ENCODE assay signal across 17 cellular contexts in genomic region chr12:113257564-113257963, GRCh38. TPM values are rescaled to one million over a fixed set of nuclear protein-coding genes. Genes with fewer than 3 reads are reported as not detected.
DNase-seq lines count a peak whose midpoint lies in the region; ATAC-seq and TF ChIP-seq lines count a peak whose summit lies in the region.
"Had no signal": no experiment of that assay in that cellular context is flagged by ENCODE, and none has a peak within 500 bp of the region (broad histone marks: within the 10 kb centered on the region; RNA-seq: fewer than 3 reads in every experiment).

No MANE protein-coding gene starts in this region.

- CTCF ChIA-PET in activated CD8-positive, alpha-beta T cell treated with anti-CD3 and anti-CD28 coated beads for 36 hours (lab: Charles Lee) = interaction anchor here (0.7 to 1.4 kb wide), 4 partner anchors 16 to 71 kb away, joined by 3 to 4 read pairs (median 4); no protein-coding TSS in a partner anchor
- CTCF ChIA-PET in activated CD8-positive, alpha-beta T cell treated with anti-CD3 and anti-CD28 coated beads, Interleukin-2, amount 10 ng/mL, durations not matched to agents 7 days and 5 days (lab: Charles Lee) = interaction anchor here (0.9 to 1.3 kb wide), 3 partner anchors 24 to 53 kb away, joined by 3 read pairs; no protein-coding TSS in a partner anchor

- H3K27me3 ChIP-seq in left ventricle myocardium inferior (ENCODE audit: low read depth) (no peaks in the 10 kb centered on the region), gastrocnemius medialis (no peaks in the 10 kb centered on the region), lower lobe of right lung (ENCODE audit: low read depth) (no peaks in the 10 kb centered on the region)

- H3K9me3 ChIP-seq in left ventricle myocardium inferior (replicated peaks) (peaks cover 16% of the 10 kb centered on the region), gastrocnemius medialis (no peaks in the 10 kb centered on the region), lower lobe of right lung (peaks cover 7% of the 10 kb centered on the region)

- no peak for ATAC-seq in activated CD8-positive, alpha-beta T cell treated with anti-CD3 and anti-CD28 coated beads for 36 hours
- ATAC-seq in activated CD8-positive, alpha-beta T cell treated with anti-CD3 and anti-CD28 coated beads, Interleukin-2, amount 10 ng/mL, durations not matched to agents 7 days and 5 days = no peak
- no peak for ATAC-seq in Right ventricle myocardium inferior
- ATAC-seq in gastrocnemius medialis = no peak
- no peak for ATAC-seq in lower lobe of right lung
- ATAC-seq: GM23338 had no signal

- DNase-seq in activated CD8-positive, alpha-beta T cell treated with anti-CD3 and anti-CD28 coated beads for 36 hours = no peak
- no peak for DNase-seq in activated CD8-positive, alpha-beta T cell treated with anti-CD3 and anti-CD28 coated beads, Interleukin-2, amount 10 ng/mL, durations not matched to agents 7 days and 5 days
- DNase-seq in left ventricle myocardium inferior (no peak), Right ventricle myocardium inferior (ENCODE audit: missing footprints) (no peak), gastrocnemius medialis (no peak), NCI-H187 treated with DMSO at 0.1 percent for 48 hours (lab: John Stamatoyannopoulos, UW) (no peak), lower lobe of right lung (no peak)
- DNase-seq: 8988T; CD4-positive, alpha-beta memory T cell; DMS153; DMS79; GF-D8; HCEC 1CT; HFFc6 had no signal

- H3K9me3 Mint-ChIP-seq in activated CD8-positive, alpha-beta T cell treated with anti-CD3 and anti-CD28 coated beads for 36 hours = peaks cover 6% of the 10 kb centered on the region
- peaks cover 10% of the 10 kb centered on the region for H3K9me3 Mint-ChIP-seq in activated CD8-positive, alpha-beta T cell treated with anti-CD3 and anti-CD28 coated beads, Interleukin-2, amount 10 ng/mL, durations not matched to agents 7 days and 5 days (ENCODE audit: insufficient read depth)
- H3K9me3 Mint-ChIP-seq: GM23338 had no signal

- H3K4me3 ChIP-seq in left ventricle myocardium inferior (no peak overlapping the region), gastrocnemius medialis (no peak overlapping the region), lower lobe of right lung (no peak overlapping the region)
- H3K4me3 ChIP-seq: BLaER1, GM23338 had no signal

- H3K27ac ChIP-seq in left ventricle myocardium inferior (replicated peaks) (peak overlapping the region; percentile 99), gastrocnemius medialis (peak overlapping the region; percentile 24 to 91 (median 86)), lower lobe of right lung (no peak overlapping the region)
- H3K27ac ChIP-seq: BLaER1 had no signal

- H3K36me3 ChIP-seq in left ventricle myocardium inferior (peaks cover 28% of the 10 kb centered on the region), gastrocnemius medialis (peaks cover 0 to 5% of the 10 kb centered on the region in 2 donors), lower lobe of right lung (peaks cover 1% of the 10 kb centered on the region)
- H3K36me3 ChIP-seq: BLaER1 had no signal

- no peaks in the 10 kb centered on the region for H3K27me3 Mint-ChIP-seq in activated CD8-positive, alpha-beta T cell treated with anti-CD3 and anti-CD28 coated beads for 36 hours
- H3K27me3 Mint-ChIP-seq in activated CD8-positive, alpha-beta T cell treated with anti-CD3 and anti-CD28 coated beads, Interleukin-2, amount 10 ng/mL, durations not matched to agents 7 days and 5 days (ENCODE audit: low read depth) = no peaks in the 10 kb centered on the region
- H3K27me3 Mint-ChIP-seq: CD4-positive, alpha-beta memory T cell had no signal

- peaks cover 15% of the 10 kb centered on the region for H3K36me3 Mint-ChIP-seq in activated CD8-positive, alpha-beta T cell treated with anti-CD3 and anti-CD28 coated beads for 36 hours (ENCODE audit: low read depth)
- peaks cover 15% of the 10 kb centered on the region for H3K36me3 Mint-ChIP-seq in activated CD8-positive, alpha-beta T cell treated with anti-CD3 and anti-CD28 coated beads, Interleukin-2, amount 10 ng/mL, durations not matched to agents 7 days and 5 days (ENCODE audit: low read depth)

- H3K4me3 Mint-ChIP-seq in activated CD8-positive, alpha-beta T cell treated with anti-CD3 and anti-CD28 coated beads for 36 hours = no peak overlapping the region
- no peak overlapping the region for H3K4me3 Mint-ChIP-seq in activated CD8-positive, alpha-beta T cell treated with anti-CD3 and anti-CD28 coated beads, Interleukin-2, amount 10 ng/mL, durations not matched to agents 7 days and 5 days
- H3K4me3 Mint-ChIP-seq: CD14-positive monocyte; CD4-positive, alpha-beta memory T cell; GM23338; HFFc6 had no signal

- POLR2A ChIA-PET in activated CD8-positive, alpha-beta T cell treated with anti-CD3 and anti-CD28 coated beads for 36 hours (lab: Charles Lee) = interaction anchor here (0.7 kb wide), 1 partner anchor 19 kb away, joined by 3 read pairs; no protein-coding TSS in a partner anchor
- POLR2A ChIA-PET in activated CD8-positive, alpha-beta T cell treated with anti-CD3 and anti-CD28 coated beads, Interleukin-2, amount 10 ng/mL, durations not matched to agents 7 days and 5 days (lab: Charles Lee) = interaction anchor here (1.5 kb wide), 1 partner anchor 35 kb away, joined by 3 read pairs; no protein-coding TSS in a partner anchor

- intact Hi-C loops in activated CD8-positive, alpha-beta T cell treated with anti-CD3 and anti-CD28 coated beads for 36 hours (cut with micrococcal nuclease) = no loop called here
- intact Hi-C loops in left ventricle myocardium inferior (cut with micrococcal nuclease) = no loop called here
- intact Hi-C loops in Right ventricle myocardium inferior (cut with DNase I) = no loop called here
- intact Hi-C loops in gastrocnemius medialis (cut with DNase I; ENCODE audit: low total_unique reads) = no loop called here
- intact Hi-C loops in lower lobe of right lung (cut with DNase I) = no loop called here

- H3K4me1 ChIP-seq in left ventricle myocardium inferior (peaks cover 74% of the 10 kb centered on the region), gastrocnemius medialis (peaks cover 43 to 49% of the 10 kb centered on the region in 2 donors), lower lobe of right lung (peaks cover 44% of the 10 kb centered on the region)

- peak overlapping the region; percentile 15 for H3K27ac Mint-ChIP-seq in activated CD8-positive, alpha-beta T cell treated with anti-CD3 and anti-CD28 coated beads for 36 hours
- H3K27ac Mint-ChIP-seq in activated CD8-positive, alpha-beta T cell treated with anti-CD3 and anti-CD28 coated beads, Interleukin-2, amount 10 ng/mL, durations not matched to agents 7 days and 5 days = no peak overlapping the region
- H3K27ac Mint-ChIP-seq: GM23338, HFFc6 had no signal

- no peak for TF ChIP-seq POLR2A in gastrocnemius medialis (IDR thresholded peaks at IDR 0.05)

- in situ Hi-C loops in gastrocnemius medialis (cut with MboI; ENCODE audit: low sequenced_read_pairs in 4 of 4) = no loop called here

- peaks cover 26% of the 10 kb centered on the region for H3K4me1 Mint-ChIP-seq in activated CD8-positive, alpha-beta T cell treated with anti-CD3 and anti-CD28 coated beads for 36 hours (ENCODE audit: low read depth)
- H3K4me1 Mint-ChIP-seq in activated CD8-positive, alpha-beta T cell treated with anti-CD3 and anti-CD28 coated beads, Interleukin-2, amount 10 ng/mL, durations not matched to agents 7 days and 5 days (ENCODE audit: low read depth) = peaks cover 24% of the 10 kb centered on the region

- no peak for TF ChIP-seq CTCF in activated CD8-positive, alpha-beta T cell treated with anti-CD3 and anti-CD28 coated beads for 36 hours (IDR thresholded peaks at IDR 0.05)
- no peak for TF ChIP-seq CTCF in left ventricle myocardium inferior (IDR thresholded peaks at IDR 0.05; ENCODE audit: borderline replicate concordance)
- TF ChIP-seq CTCF in gastrocnemius medialis (IDR thresholded peaks at IDR 0.05 in 4 of 5, conservative IDR thresholded peaks at IDR 0.05 in 1 of 5) = no peak
- no peak for TF ChIP-seq CTCF in lower lobe of right lung (IDR thresholded peaks at IDR 0.05)

RNA-seq across cellular contexts. Expression of gene TPCN1, which starts 36.3 kb away (rescaled TPM):
- 10 to 100 TPM; 29.9 to 33.5 TPM for total RNA-seq in activated CD8-positive, alpha-beta T cell treated with anti-CD3 and anti-CD28 coated beads for 36 hours
- 10 to 100 TPM; 13.7 to 16.1 TPM for total RNA-seq in activated CD8-positive, alpha-beta T cell treated with anti-CD3 and anti-CD28 coated beads, Interleukin-2, amount 10 ng/mL, durations not matched to agents 7 days and 5 days
- total RNA-seq in left ventricle myocardium inferior (153 TPM), Right ventricle myocardium inferior (120 TPM), gastrocnemius medialis (10 to 100 TPM; 21.4 to 27.0 (median 25.4) TPM), lower lobe of right lung (68.1 TPM)
